ENCODE assay signal across 11 cellular contexts in the genomic region with DNA sequence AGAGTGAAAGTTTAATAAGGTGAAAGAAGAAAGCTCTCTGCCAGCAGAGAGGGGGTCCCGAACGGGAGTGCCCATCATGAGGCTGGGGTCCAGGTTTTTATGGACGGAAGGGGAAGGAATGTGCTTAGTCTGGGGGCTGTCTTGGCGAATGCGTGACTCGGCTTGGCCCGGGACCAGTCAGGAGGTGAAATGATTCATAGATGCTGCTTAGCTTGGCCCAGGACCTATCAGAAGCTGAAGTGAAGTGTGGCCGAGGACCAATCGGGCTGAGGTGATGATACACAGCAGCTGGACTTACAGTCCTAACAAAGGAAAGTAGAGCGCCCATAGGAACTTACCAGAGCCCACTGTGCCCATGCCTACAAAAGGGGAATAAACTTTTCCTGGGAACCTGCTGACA.
"Had no signal": no experiment of that assay in that cellular context is flagged by ENCODE, and none has a peak within 500 bp of the region (broad histone marks: within the 10 kb centered on the region; RNA-seq: fewer than 3 reads in every experiment).

No MANE protein-coding gene starts in this region.

- H3K27ac Mint-ChIP-seq: activated CD4-positive, alpha-beta T cell treated with anti-CD3 and anti-CD28 coated beads, Interleukin-2, amount 10 ng/mL, durations not matched to agents 24 days and 14 days; activated naive CD4-positive, alpha-beta T cell treated with anti-CD3 and anti-CD28 coated beads, Interleukin-2, amount 10 ng/mL, durations not matched to agents 7 days and 5 days; nephron progenitor cell had no signal

- H3K27ac ChIP-seq: skin epidermis, thyroid gland had no signal

- H3K4me3 ChIP-seq: skin epidermis, thyroid gland had no signal

- H3K36me3 ChIP-seq: thyroid gland had no signal

- DNase-seq: activated CD4-positive, alpha-beta T cell treated with anti-CD3 and anti-CD28 coated beads, Interleukin-2, amount 10 ng/mL, durations not matched to agents 24 days and 14 days; activated naive CD4-positive, alpha-beta T cell treated with anti-CD3 and anti-CD28 coated beads, Interleukin-2, amount 10 ng/mL, durations not matched to agents 7 days and 5 days; central memory CD4-positive, alpha-beta T cell; erythroblast; foreskin fibroblast; nephron progenitor cell; T-helper 1 cell; thyroid gland had no signal

- H3K27me3 ChIP-seq: thyroid gland had no signal

- H3K4me3 Mint-ChIP-seq: activated CD4-positive, alpha-beta T cell treated with anti-CD3 and anti-CD28 coated beads, Interleukin-2, amount 10 ng/mL, durations not matched to agents 24 days and 14 days; activated naive CD4-positive, alpha-beta T cell treated with anti-CD3 and anti-CD28 coated beads, Interleukin-2, amount 10 ng/mL, durations not matched to agents 7 days and 5 days; nephron progenitor cell had no signal

- H3K9me3 Mint-ChIP-seq: activated naive CD4-positive, alpha-beta T cell treated with anti-CD3 and anti-CD28 coated beads, Interleukin-2, amount 10 ng/mL, durations not matched to agents 7 days and 5 days had no signal

- H3K27me3 Mint-ChIP-seq: activated CD4-positive, alpha-beta T cell treated with anti-CD3 and anti-CD28 coated beads, Interleukin-2, amount 10 ng/mL, durations not matched to agents 24 days and 14 days had no signal

- FAIRE-seq: islet of Langerhans, urothelium cell line had no signal

- H3K9me3 ChIP-seq: thyroid gland had no signal
